Comparison of ENCODE assay signal across 8 cellular contexts in the genomic region with DNA sequence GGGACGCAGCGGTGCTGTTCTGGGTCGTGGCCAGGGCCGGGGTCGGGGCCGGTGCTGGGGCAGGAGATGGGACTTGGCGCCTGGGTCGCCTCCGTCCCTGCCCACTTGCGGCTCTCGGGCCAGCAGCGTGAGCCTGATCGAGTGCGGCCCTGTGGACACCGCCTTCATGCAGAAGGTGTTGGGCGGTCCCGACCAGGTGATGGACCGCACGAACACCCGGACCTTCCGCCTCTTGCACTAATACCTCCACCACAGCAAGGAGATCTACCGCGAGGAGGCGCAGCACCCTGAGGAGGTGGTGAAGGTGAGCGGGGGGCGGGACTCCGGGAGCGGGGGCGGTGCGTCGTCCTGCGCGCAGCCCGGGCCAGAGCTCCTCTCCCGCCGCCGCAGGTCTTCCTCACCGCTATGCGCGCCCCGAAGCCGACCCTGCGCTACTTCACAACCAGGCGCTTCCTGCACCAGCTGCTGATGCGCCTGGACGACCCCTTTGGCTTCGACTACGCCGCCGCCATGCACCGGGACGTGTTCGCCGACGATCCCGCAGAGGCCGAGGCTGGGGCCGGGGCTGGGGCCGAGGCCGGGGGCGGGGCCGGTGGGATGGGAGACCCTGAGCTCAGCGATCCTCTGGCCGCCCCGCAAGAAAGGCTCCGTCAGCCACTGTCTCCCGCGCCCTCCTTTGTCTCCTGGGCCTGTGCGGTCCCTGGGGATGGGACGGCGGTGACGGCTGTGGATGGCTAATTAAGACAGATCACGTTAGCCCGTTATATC. TPM values are rescaled to one million over a fixed set of nuclear protein-coding genes. Genes with fewer than 3 reads are reported as not detected.
A peak's percentile ranks its signal among the peaks of the same experiment; 100 is the strongest.
DNase-seq lines count a peak whose midpoint lies in the region; ATAC-seq and TF ChIP-seq lines count a peak whose summit lies in the region.

No MANE protein-coding gene starts in this region.

- H2AFZ ChIP-seq in mammary epithelial cell (ENCODE audit: low read depth, low read length) = peak overlapping the region; percentile 61

- peaks cover 6% of the 10 kb centered on the region for H3K79me2 ChIP-seq in mammary epithelial cell (ENCODE audit: insufficient read depth, low read length)

- H3K27ac ChIP-seq in mammary epithelial cell (ENCODE audit: insufficient read depth, low read depth, low read length) (no peak overlapping the region), lung (ENCODE audit: low read depth in 1 of 2, low read length in 1 of 2) (no peak overlapping the region)

- H3K4me3 ChIP-seq in mammary epithelial cell (replicated peaks in 1 of 3; ENCODE audit: insufficient read depth in 1 of 3, low read depth in 2 of 3, low read length in 3 of 3) (peak overlapping the region; percentile 25 to 48 (median 43)), lung (no peak overlapping the region)

- H3K4me1 ChIP-seq in mammary epithelial cell (ENCODE audit: insufficient read depth, low read length) (peaks cover 9% of the 10 kb centered on the region), lung (ENCODE audit: control insufficient read depth in 2 of 2, insufficient read depth in 2 of 2, low read length in 2 of 2) (peaks cover 0 to 2% of the 10 kb centered on the region in 2 donors)

- in situ Hi-C loops in mammary epithelial cell (cut with MboI; ENCODE audit: low sequenced_read_pairs in 2 of 2) = no loop called here

- intact Hi-C loops in mammary epithelial cell (cut with micrococcal nuclease) = no loop called here

- peak; percentile 63 for ATAC-seq in lung (ENCODE audit: insufficient read depth, low FRiP score)
- ATAC-seq in GM18519 (IDR thresholded peaks at IDR 0.05; ENCODE audit: low FRiP score, unreplicated experiment) = no peak
- ATAC-seq in HG03039 (IDR thresholded peaks at IDR 0.05; ENCODE audit: unreplicated experiment) = no peak

- no peaks in the 10 kb centered on the region for H3K27me3 ChIP-seq in mammary epithelial cell (ENCODE audit: insufficient read depth, low read length)
- no peaks in the 10 kb centered on the region for H3K27me3 ChIP-seq in lung (ENCODE audit: control insufficient read depth, insufficient read depth)

- no TSS peak for BruUV-seq in mammary epithelial cell (replicated peaks; lab: Mats Ljungman, UMichigan)

- WGBS in mammary epithelial cell (ENCODE audit: low coverage, missing lambda C conversion rate) = 15% methylated on average over 23 of the region's 74 CpGs
- WGBS in lung, 2 donors = 28 to 33% methylated on average over 59 to 74 of the region's 74 CpGs

- no peaks in the 10 kb centered on the region for H4K20me1 ChIP-seq in mammary epithelial cell (ENCODE audit: insufficient read depth, low read length)

- H3K4me2 ChIP-seq in mammary epithelial cell (ENCODE audit: insufficient read depth, low read depth, low read length) = peak overlapping the region; percentile 87

- H3K9me3 ChIP-seq in mammary epithelial cell (replicated peaks; ENCODE audit: insufficient read depth, low read length) (no peaks in the 10 kb centered on the region), lung (ENCODE audit: control insufficient read depth in 2 of 2, insufficient read depth in 1 of 2, low read length in 1 of 2) (no peaks in the 10 kb centered on the region)

- TF ChIP-seq CTCF in mammary epithelial cell (conservative IDR thresholded peaks at IDR 0.05 in 1 of 2, IDR thresholded peaks at IDR 0.05 in 1 of 2; ENCODE audit: extremely low read depth in 1 of 2, insufficient read depth in 1 of 2, low read depth in 1 of 2, low read length in 2 of 2) (peak; percentile 44 to 70), lung (IDR thresholded peaks at IDR 0.05; ENCODE audit: control extremely low read depth, extremely low read depth) (peak; percentile 27)

- peak; percentile 28 for TF ChIP-seq POLR2A in GM15510 (IDR thresholded peaks at IDR 0.05; ENCODE audit: borderline replicate concordance, extremely low read depth, insufficient read length)

- H3K36me3 ChIP-seq in mammary epithelial cell (ENCODE audit: insufficient read depth, low read length) = no peaks in the 10 kb centered on the region
- peaks cover 2 to 17% of the 10 kb centered on the region in 2 donors for H3K36me3 ChIP-seq in lung (ENCODE audit: control insufficient read depth in 2 of 2, insufficient read depth in 2 of 2, low read length in 2 of 2)

- DNase-seq in HT-29 (ENCODE audit: low spot score) = peak; percentile 89
- DNase-seq in T-helper 22 cell (ENCODE audit: low read depth) = peak; percentile 57
- no peak for DNase-seq in mammary epithelial cell
- DNase-seq in lung (ENCODE audit: low spot score) = peak; percentile 86
- peak; percentile 51 to 54 for DNase-seq in stimulated activated CD8-positive, alpha-beta memory T cell treated with anti-CD3 and anti-CD28 coated beads, Interleukin-7, amount 100 ng/mL, for 1 hour (ENCODE audit: low read depth in 2 of 2)

- CTCF ChIA-PET in mammary epithelial cell (lab: Charles Lee; ENCODE audit: low non-redundant PET) = interaction anchor here (0.6 to 1.0 kb wide), 2 partner anchors 30 to 61 kb away, joined by 4 to 6 read pairs; a partner anchor contains a TSS

- dilution Hi-C loops in mammary epithelial cell (cut with HindIII; ENCODE audit: low sequenced_read_pairs) = no loop called here

- no peak overlapping the region for H3K9ac ChIP-seq in mammary epithelial cell (ENCODE audit: insufficient read depth, low read length)

RNA-seq across cellular contexts. Expression of a gene that starts 4.5 kb away (rescaled TPM):
- 0.91 and 1.7 TPM in 2 replicates for total RNA-seq in HT-29 (2014; rRNA removed; shearing (Covaris generic))
- total RNA-seq in mammary epithelial cell = 10 to 100 TPM; 19.3 to 23.8 TPM
- polyA plus RNA-seq in mammary epithelial cell = 5.8 TPM
- polyA minus RNA-seq in mammary epithelial cell = 0.16 TPM
- 1 to 10 TPM in 1 of 2 donors, under 1 TPM in 1; 0.98 to 1.3 TPM for total RNA-seq in lung
- polyA plus RNA-seq in lung = 1 to 10 TPM; 1.8 to 2.4 TPM

RNA-seq across cellular contexts. Expression of a gene that starts 12.2 kb away (rescaled TPM):
- total RNA-seq in HT-29 (2014; rRNA removed; shearing (Covaris generic)) = 54.9 and 65.5 TPM in 2 replicates
- total RNA-seq in mammary epithelial cell = 10 to 100 TPM; 22.7 to 25.2 TPM
- polyA plus RNA-seq in mammary epithelial cell = 17.5 TPM
- 28.6 TPM for polyA minus RNA-seq in mammary epithelial cell
- total RNA-seq in lung = 10 to 100 TPM; 16.8 to 69.8 TPM
- 10 to 100 TPM; 32.3 to 37.9 TPM for polyA plus RNA-seq in lung

RNA-seq across cellular contexts. Expression of a gene that starts 13.7 kb away (rescaled TPM):
- 82.1 and 103 TPM in 2 replicates for total RNA-seq in HT-29 (2014; rRNA removed; shearing (Covaris generic))
- total RNA-seq in mammary epithelial cell (10 to 100 TPM; 26.0 to 90.1 TPM), lung (10 to 100 TPM; 25.9 to 93.2 TPM)
- polyA plus RNA-seq in mammary epithelial cell (61.1 TPM), lung (10 to 100 TPM; 57.3 to 71.3 TPM)
- polyA minus RNA-seq in mammary epithelial cell = 92.7 TPM

RNA-seq across cellular contexts. Expression of a gene that starts 18.6 kb away (rescaled TPM):
- 55.9 and 63.1 TPM in 2 replicates for total RNA-seq in HT-29 (2014; rRNA removed; shearing (Covaris generic))
- total RNA-seq in mammary epithelial cell = 10 to 100 TPM; 24.5 to 40.4 TPM
- polyA plus RNA-seq in mammary epithelial cell = 49.3 TPM
- 26.6 TPM for polyA minus RNA-seq in mammary epithelial cell
- 10 to 100 TPM; 31.9 to 69.7 TPM for total RNA-seq in lung
- 10 to 100 TPM; 61.8 to 71.6 TPM for polyA plus RNA-seq in lung

RNA-seq across cellular contexts. Expression of a gene that starts 29.3 kb away (rescaled TPM):
- 12.4 and 16.0 TPM in 2 replicates for total RNA-seq in HT-29 (2014; rRNA removed; shearing (Covaris generic))
- total RNA-seq in mammary epithelial cell (10 to 100 TPM in 1 of 2 donors, 1 to 10 TPM in 1; 2.2 to 25.2 TPM), lung (1 to 10 TPM; 3.4 to 7.5 TPM)
- polyA plus RNA-seq in mammary epithelial cell (14.4 TPM), lung (1 to 10 TPM; 3.7 to 4.3 TPM)
- polyA minus RNA-seq in mammary epithelial cell = 8.2 TPM
